In the genomic region with DNA sequence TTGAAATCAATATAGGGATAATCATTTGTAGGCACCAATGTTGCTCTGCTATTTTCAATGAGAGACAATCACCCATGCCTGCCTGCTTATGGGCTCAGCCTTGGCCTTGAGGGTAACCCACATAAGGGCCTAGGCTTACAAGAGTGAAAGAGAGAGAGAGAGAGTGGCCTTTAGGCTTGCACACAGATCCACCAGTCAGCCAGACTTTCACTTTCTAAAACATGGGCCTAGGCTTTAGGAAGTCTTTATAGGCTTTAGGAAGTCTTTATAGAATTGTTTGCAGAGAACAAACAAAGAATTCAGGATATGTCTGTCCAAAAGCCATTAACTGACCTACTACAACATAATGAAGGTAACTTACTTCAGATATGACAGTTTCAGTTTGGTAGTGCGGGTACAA, we compare ENCODE assay signal across 19 cellular contexts. TPM values are rescaled to one million over a fixed set of nuclear protein-coding genes. Genes with fewer than 3 reads are reported as not detected.
DNase-seq lines count a peak whose midpoint lies in the region; ATAC-seq, FAIRE-seq and TF ChIP-seq lines count a peak whose summit lies in the region.
"Had no signal": no experiment of that assay in that cellular context is flagged by ENCODE, and none has a peak within 500 bp of the region (broad histone marks: within the 10 kb centered on the region; RNA-seq: fewer than 3 reads in every experiment).

No MANE protein-coding gene starts in this region.

- POLR2A ChIA-PET in endothelial cell of umbilical vein (lab: Charles Lee): no interaction called here

- TF ChIP-seq CTCF in endothelial cell of umbilical vein (IDR thresholded peaks at IDR 0.05; ENCODE audit: extremely low read depth in 1 of 2, insufficient read depth in 1 of 2, low read depth in 1 of 2, low read length in 2 of 2): no peak

- no peak overlapping the region for H3K4me2 ChIP-seq in endothelial cell of umbilical vein (ENCODE audit: insufficient read depth, low read length)

- TF ChIP-seq POLR2A in endothelial cell of umbilical vein (IDR thresholded peaks at IDR 0.05; ENCODE audit: low read depth, low read length): no peak

- no peak for FAIRE-seq in endothelial cell of umbilical vein (lab: Jason Lieb, UNC)
- FAIRE-seq: GM18507, H54 had no signal

- ATAC-seq in HG03045 (IDR thresholded peaks at IDR 0.05; ENCODE audit: unreplicated experiment) (no peak), HG03521 (IDR thresholded peaks at IDR 0.05; ENCODE audit: unreplicated experiment) (no peak)
- ATAC-seq: HCT116 had no signal

- H3K27ac ChIP-seq in endothelial cell of umbilical vein (ENCODE audit: insufficient read depth, low read depth, low read length) (no peak overlapping the region), mucosa of rectum (ENCODE audit: low read depth in 2 of 2, low read length in 2 of 2) (peak overlapping the region; percentile 20 to 58)
- H3K27ac ChIP-seq: BLaER1 treated with 17β-estradiol and CSF1 and Interleukin-3, amounts not matched to agents 10 nM and 100 nM; GM23248 had no signal

- no peaks in the 10 kb centered on the region for H3K27me3 ChIP-seq in adipocyte (replicated peaks; ENCODE audit: control insufficient read depth, insufficient read depth, low read length)
- no peaks in the 10 kb centered on the region for H3K27me3 ChIP-seq in endothelial cell of umbilical vein (ENCODE audit: control insufficient read depth in 2 of 2, insufficient read depth in 2 of 2, low read length in 2 of 2)
- no peaks in the 10 kb centered on the region for H3K27me3 ChIP-seq in mucosa of rectum (ENCODE audit: control insufficient read depth in 2 of 2, insufficient read depth in 2 of 2, low read length in 2 of 2)
- H3K27me3 ChIP-seq: BLaER1 treated with 17β-estradiol and CSF1 and Interleukin-3, amounts not matched to agents 10 nM and 100 nM had no signal

- CTCF ChIA-PET in endothelial cell of umbilical vein (lab: Charles Lee): interaction anchor here (1.0 kb wide), 1 partner anchor 10 kb away, joined by 3 read pairs; no protein-coding TSS in a partner anchor

- dilution Hi-C loops in endothelial cell of umbilical vein (cut with MboI; ENCODE audit: extremely low pct_ligation_motif_present, low sequenced_read_pairs): no loop called here

- H3K4me3 ChIP-seq in adipocyte (ENCODE audit: low read length) (peak overlapping the region; percentile 5), endothelial cell of umbilical vein (replicated peaks in 1 of 3; ENCODE audit: insufficient read depth in 1 of 3, low read depth in 1 of 3, low read length in 3 of 3) (no peak overlapping the region), mucosa of rectum (ENCODE audit: low read length in 2 of 2) (no peak overlapping the region)
- H3K4me3 ChIP-seq: BLaER1 treated with 17β-estradiol and CSF1 and Interleukin-3, amounts not matched to agents 10 nM and 100 nM; GM23248 had no signal

- no peaks in the 10 kb centered on the region for H4K20me1 ChIP-seq in endothelial cell of umbilical vein (replicated peaks; ENCODE audit: control insufficient read depth, extremely low read depth, insufficient read depth, low read length)
- H4K20me1 ChIP-seq: BLaER1 treated with 17β-estradiol and CSF1 and Interleukin-3, amounts not matched to agents 10 nM and 100 nM had no signal

- H3K9ac ChIP-seq in adipocyte (ENCODE audit: low read length): no peak overlapping the region
- no peak overlapping the region for H3K9ac ChIP-seq in endothelial cell of umbilical vein (replicated peaks; ENCODE audit: extremely low read depth, insufficient read depth, low read length)
- no peak overlapping the region for H3K9ac ChIP-seq in mucosa of rectum (ENCODE audit: low read depth in 1 of 2, low read length in 2 of 2)
- H3K9ac ChIP-seq: BLaER1 treated with 17β-estradiol and CSF1 and Interleukin-3, amounts not matched to agents 10 nM and 100 nM; GM23248 had no signal

- intact Hi-C loops in endothelial cell of umbilical vein (cut with micrococcal nuclease): no loop called here

- H2AFZ ChIP-seq in endothelial cell of umbilical vein (ENCODE audit: low read depth, low read length): no peak overlapping the region
- H2AFZ ChIP-seq: GM23248 had no signal

- DNase-seq in MV-4-11 (lab: John Stamatoyannopoulos, UW) (peak; percentile 61), adipocyte (ENCODE audit: low read depth) (no peak), endothelial cell of umbilical vein (ENCODE audit: low read depth, low spot score) (peak; percentile 51), cerebellum (ENCODE audit: low spot score) (no peak), SHP77 (lab: John Stamatoyannopoulos, UW) (no peak)
- DNase-seq: 8988T; AML-193; Calu3; CD4-positive, CD25-positive, alpha-beta regulatory T cell; DMS 273 treated with DMSO at 0.1 percent for 48 hours; GM23248 had no signal

- no peaks in the 10 kb centered on the region for H3K9me1 ChIP-seq in endothelial cell of umbilical vein (replicated peaks; ENCODE audit: control insufficient read depth, extremely low read depth, insufficient read depth, low read length)

- H3K4me1 ChIP-seq in adipocyte (ENCODE audit: control insufficient read depth, insufficient read depth, low read length) (peaks cover 45% of the 10 kb centered on the region), endothelial cell of umbilical vein (ENCODE audit: control insufficient read depth, extremely low read depth, insufficient read depth, low read length) (peaks cover 3% of the 10 kb centered on the region), mucosa of rectum (ENCODE audit: control insufficient read depth in 2 of 2, insufficient read depth in 2 of 2, low read length in 2 of 2) (peaks cover 0 to 4% of the 10 kb centered on the region in 2 donors)

- H3K9me3 ChIP-seq in adipocyte (ENCODE audit: control insufficient read depth, low read length) (peaks cover 6% of the 10 kb centered on the region), endothelial cell of umbilical vein (replicated peaks; ENCODE audit: control insufficient read depth, insufficient read depth, low read length) (no peaks in the 10 kb centered on the region), mucosa of rectum (ENCODE audit: control insufficient read depth in 2 of 2, low read length in 2 of 2) (no peaks in the 10 kb centered on the region)

- H3K36me3 ChIP-seq in adipocyte (ENCODE audit: control insufficient read depth, insufficient read depth, low read length, severe bottlenecking) (peaks cover 5% of the 10 kb centered on the region), endothelial cell of umbilical vein (ENCODE audit: control insufficient read depth in 2 of 2, extremely low read depth in 1 of 2, insufficient read depth in 2 of 2, low read length in 2 of 2) (no peaks in the 10 kb centered on the region), mucosa of rectum (ENCODE audit: control insufficient read depth in 2 of 2, insufficient read depth in 2 of 2, low read length in 2 of 2) (no peaks in the 10 kb centered on the region)
- H3K36me3 ChIP-seq: BLaER1 treated with 17β-estradiol and CSF1 and Interleukin-3, amounts not matched to agents 10 nM and 100 nM had no signal

- BruUV-seq in endothelial cell of umbilical vein (replicated peaks; lab: Mats Ljungman, UMichigan): no TSS peak

- H3K79me2 ChIP-seq in endothelial cell of umbilical vein (ENCODE audit: control insufficient read depth, insufficient read depth, low read length): no peaks in the 10 kb centered on the region

TF ChIP-seq in endothelial cell of umbilical vein, 7 proteins besides CTCF, POLR2A, EP300 and RAD21:
- TF ChIP-seq EZH2 (IDR thresholded peaks at IDR 0.05; ENCODE audit: borderline replicate concordance, low read depth, low read length, severe bottlenecking) (no peak), GATA2 (IDR thresholded peaks at IDR 0.05; ENCODE audit: insufficient read depth, insufficient read length, low read depth, low read length) (no peak), MYC (IDR thresholded peaks at IDR 0.05; ENCODE audit: low read depth, low read length) (no peak), FOS (IDR thresholded peaks at IDR 0.05; ENCODE audit: borderline replicate concordance, insufficient read depth, low read length) (no peak), POLR2AphosphoS5 (IDR thresholded peaks at IDR 0.05; ENCODE audit: insufficient read depth, low read depth, low read length) (no peak), JUN (IDR thresholded peaks at IDR 0.05; ENCODE audit: borderline replicate concordance, insufficient read depth, insufficient read length, low read depth) (no peak)
- TF ChIP-seq, protein P1, sequence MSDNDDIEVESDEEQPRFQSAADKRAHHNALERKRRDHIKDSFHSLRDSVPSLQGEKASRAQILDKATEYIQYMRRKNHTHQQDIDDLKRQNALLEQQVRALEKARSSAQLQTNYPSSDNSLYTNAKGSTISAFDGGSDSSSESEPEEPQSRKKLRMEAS (IDR thresholded peaks at IDR 0.05; ENCODE audit: insufficient read depth, insufficient read length): no peak

RNA-seq across cellular contexts. Expression of a gene that starts 3.4 kb away (rescaled TPM):
- total RNA-seq in endothelial cell of umbilical vein: 2.0 and 2.7 TPM in 2 replicates
- 1.9 and 7.7 TPM in 2 replicates for polyA plus RNA-seq in endothelial cell of umbilical vein
- polyA plus RNA-seq in endothelial cell of umbilical vein (2011; cell fraction: cytosol; rRNA removed): 0.65 and 11.6 TPM in 2 replicates
- polyA plus RNA-seq in endothelial cell of umbilical vein (2011; cell fraction: nucleus; rRNA removed): 19.7 and 20.1 TPM in 2 replicates
- 2.3 and 3.9 TPM in 2 replicates for polyA plus RNA-seq in endothelial cell of umbilical vein (2012)
- 19.4 and 24.0 TPM in 2 replicates for polyA minus RNA-seq in endothelial cell of umbilical vein
- polyA minus RNA-seq in endothelial cell of umbilical vein (2011; cell fraction: cytosol; rRNA and poly(A)+ RNA removed): not detected
- 57.3 and 68.2 TPM in 2 replicates for polyA minus RNA-seq in endothelial cell of umbilical vein (2011; cell fraction: nucleus; rRNA and poly(A)+ RNA removed)
- 27.1 TPM for total RNA-seq in cerebellum
- total RNA-seq: Calu3; CD4-positive, CD25-positive, alpha-beta regulatory T cell; Daoy had no signal
- polyA plus RNA-seq: CD4-positive, CD25-positive, alpha-beta regulatory T cell had no signal

Comparison
In these comparisons a context has a peak if more than half of its experiments do, and no peak if none do; other contexts are left out.
1. DNase-seq: peak in MV-4-11 (single experiment) and endothelial cell of umbilical vein (single experiment); none in adipocyte (single experiment), cerebellum (single experiment) and SHP77 (0 of 2).